Comparison of ENCODE assay signal across 15 cellular contexts in genomic region chr11:7436146-7436545, GRCh38. TPM values are rescaled to one million over a fixed set of nuclear protein-coding genes. Genes with fewer than 3 reads are reported as not detected.
A peak's percentile ranks its signal among the peaks of the same experiment; 100 is the strongest.
DNase-seq lines count a peak whose midpoint lies in the region; ATAC-seq and TF ChIP-seq lines count a peak whose summit lies in the region.
"Had no signal": no experiment of that assay in that cellular context is flagged by ENCODE, and none has a peak within 500 bp of the region (broad histone marks: within the 10 kb centered on the region; RNA-seq: fewer than 3 reads in every experiment).

No MANE protein-coding gene starts in this region.

- intact Hi-C loops in CD4-positive, alpha-beta memory T cell (cut with micrococcal nuclease), result no loop called here
- intact Hi-C loops in activated CD8-positive, alpha-beta T cell treated with anti-CD3 and anti-CD28 coated beads for 36 hours (cut with micrococcal nuclease), result no loop called here

- no peak overlapping the region for H2BK120ac ChIP-seq in mesendoderm (ENCODE audit: low read depth, low read length)

- DNase-seq in CD4-positive, alpha-beta memory T cell, result no peak
- DNase-seq in activated CD8-positive, alpha-beta T cell treated with anti-CD3 and anti-CD28 coated beads for 36 hours, result no peak
- DNase-seq in mesendoderm, result peak; percentile 26
- no peak for DNase-seq in nephron progenitor cell
- DNase-seq: colonic mucosa; foreskin melanocyte; NCI-H446 treated with DMSO at 0.1 percent for 48 hours; posterior cingulate gyrus; stimulated activated CD4-positive, alpha-beta T cell treated with anti-CD3 and anti-CD28 coated beads, Interleukin-4, amount 100 ng/mL, for 1 hour had no signal

- no peak overlapping the region for H3K9ac ChIP-seq in BLaER1
- H3K9ac ChIP-seq in mesendoderm (ENCODE audit: low read length), result no peak overlapping the region

- no peaks in the 10 kb centered on the region for H4K20me1 ChIP-seq in BLaER1

- no peaks in the 10 kb centered on the region for H3K79me2 ChIP-seq in mesendoderm (ENCODE audit: control insufficient read depth, insufficient read depth, low read length)

- H3K4me1 Mint-ChIP-seq in CD4-positive, alpha-beta memory T cell, result peaks cover 12 to 24% (median 17%) of the 10 kb centered on the region in 4 donors
- peaks cover 13% of the 10 kb centered on the region for H3K4me1 Mint-ChIP-seq in activated CD8-positive, alpha-beta T cell treated with anti-CD3 and anti-CD28 coated beads for 36 hours (ENCODE audit: low read depth)
- peaks cover 16% of the 10 kb centered on the region for H3K4me1 Mint-ChIP-seq in nephron progenitor cell

- TF ChIP-seq CTCF in activated CD8-positive, alpha-beta T cell treated with anti-CD3 and anti-CD28 coated beads for 36 hours (IDR thresholded peaks at IDR 0.05), result no peak
- no peak for TF ChIP-seq CTCF in nephron progenitor cell (IDR thresholded peaks at IDR 0.05)

- POLR2A ChIA-PET in CD4-positive, alpha-beta memory T cell (lab: Charles Lee; ENCODE audit: partially characterized antibody), result interaction anchor here (0.6 to 1.3 kb wide), 3 partner anchors 78 to 723 kb away, joined by 3 to 4 read pairs (median 3); partner anchors contain the start of gene PPFIBP2
- POLR2A ChIA-PET in activated CD8-positive, alpha-beta T cell treated with anti-CD3 and anti-CD28 coated beads for 36 hours (lab: Charles Lee), result no interaction called here

- H3K27me3 Mint-ChIP-seq in CD4-positive, alpha-beta memory T cell, result no peaks in the 10 kb centered on the region
- H3K27me3 Mint-ChIP-seq in activated CD8-positive, alpha-beta T cell treated with anti-CD3 and anti-CD28 coated beads for 36 hours, result no peaks in the 10 kb centered on the region
- H3K27me3 Mint-ChIP-seq in nephron progenitor cell (ENCODE audit: low read depth, poor library complexity), result peaks cover 8% of the 10 kb centered on the region

- CTCF ChIA-PET in CD4-positive, alpha-beta memory T cell (lab: Charles Lee; ENCODE audit: partially characterized antibody), result interaction anchor here (1.2 to 1.7 kb wide), 7 partner anchors 9 to 623 kb away, joined by 3 to 9 read pairs (median 4); partner anchors contain the start of gene PPFIBP2
- CTCF ChIA-PET in activated CD8-positive, alpha-beta T cell treated with anti-CD3 and anti-CD28 coated beads for 36 hours (lab: Charles Lee), result no interaction called here

- H4K5ac ChIP-seq in mesendoderm (ENCODE audit: low read length), result no peak overlapping the region

- no peak overlapping the region for H3K23ac ChIP-seq in mesendoderm (ENCODE audit: low read length)

- H3K4me2 ChIP-seq in BLaER1 (peak overlapping the region; percentile 24), mesendoderm (ENCODE audit: low read length) (no peak overlapping the region)

- no peaks in the 10 kb centered on the region for H3K9me3 ChIP-seq in BLaER1
- H3K9me3 ChIP-seq in CD4-positive, alpha-beta memory T cell (ENCODE audit: control insufficient read depth in 1 of 2, low read length in 2 of 2), result no peaks in the 10 kb centered on the region
- H3K9me3 ChIP-seq: colonic mucosa, thoracic aorta had no signal

- no peak overlapping the region for H4K8ac ChIP-seq in mesendoderm (ENCODE audit: low read depth, low read length)

- no peaks in the 10 kb centered on the region for H3K36me3 Mint-ChIP-seq in CD4-positive, alpha-beta memory T cell
- H3K36me3 Mint-ChIP-seq in activated CD8-positive, alpha-beta T cell treated with anti-CD3 and anti-CD28 coated beads for 36 hours (ENCODE audit: low read depth), result no peaks in the 10 kb centered on the region
- no peaks in the 10 kb centered on the region for H3K36me3 Mint-ChIP-seq in nephron progenitor cell (ENCODE audit: low read depth)

- H3K4me3 ChIP-seq in BLaER1 (no peak overlapping the region), mesendoderm (ENCODE audit: low read length) (no peak overlapping the region)
- H3K4me3 ChIP-seq in CD4-positive, alpha-beta memory T cell (ENCODE audit: low read length in 2 of 2), result no peak overlapping the region
- H3K4me3 ChIP-seq: colonic mucosa, thoracic aorta had no signal

- no peaks in the 10 kb centered on the region for H3K79me1 ChIP-seq in mesendoderm (ENCODE audit: low read length)

- H3K27ac Mint-ChIP-seq in CD4-positive, alpha-beta memory T cell, result peak overlapping the region in 6 of 7 donors; percentile 45 to 94 (median 87)
- peak overlapping the region; percentile 92 for H3K27ac Mint-ChIP-seq in activated CD8-positive, alpha-beta T cell treated with anti-CD3 and anti-CD28 coated beads for 36 hours
- H3K27ac Mint-ChIP-seq in nephron progenitor cell, result no peak overlapping the region

- no peak overlapping the region for H2AK5ac ChIP-seq in mesendoderm (ENCODE audit: low read length)

- WGBS in mesendoderm (ENCODE audit: extremely low coverage, insufficient coverage, low lambda C conversion rate), result no CpG with 5 or more reads among the region's 1 CpG

- no peak overlapping the region for H3K56ac ChIP-seq in mesendoderm (ENCODE audit: low read length)

- peaks cover 14% of the 10 kb centered on the region for H3K4me1 ChIP-seq in BLaER1
- H3K4me1 ChIP-seq in CD4-positive, alpha-beta memory T cell (ENCODE audit: insufficient read depth, low read length), result peaks cover 15% of the 10 kb centered on the region
- H3K4me1 ChIP-seq in mesendoderm (ENCODE audit: control insufficient read depth, low read depth, low read length), result peaks cover 2% of the 10 kb centered on the region
- H3K4me1 ChIP-seq: colonic mucosa had no signal

- no peak overlapping the region for H2BK5ac ChIP-seq in mesendoderm (ENCODE audit: low read length)

- no peak for ATAC-seq in activated CD8-positive, alpha-beta T cell treated with anti-CD3 and anti-CD28 coated beads for 36 hours
- ATAC-seq in GM19035 (IDR thresholded peaks at IDR 0.05; ENCODE audit: unreplicated experiment) (no peak), GM21390 (IDR thresholded peaks at IDR 0.05; ENCODE audit: unreplicated experiment) (no peak)

- peaks cover 0 to 2% (median 0%) of the 10 kb centered on the region in 8 donors for H3K9me3 Mint-ChIP-seq in CD4-positive, alpha-beta memory T cell
- H3K9me3 Mint-ChIP-seq in activated CD8-positive, alpha-beta T cell treated with anti-CD3 and anti-CD28 coated beads for 36 hours, result no peaks in the 10 kb centered on the region
- H3K9me3 Mint-ChIP-seq in nephron progenitor cell, result no peaks in the 10 kb centered on the region

- H3K36me3 ChIP-seq in BLaER1 (no peaks in the 10 kb centered on the region), mesendoderm (ENCODE audit: control insufficient read depth, insufficient read depth, low read length) (no peaks in the 10 kb centered on the region)
- no peaks in the 10 kb centered on the region for H3K36me3 ChIP-seq in CD4-positive, alpha-beta memory T cell (ENCODE audit: insufficient read depth, low read length)
- H3K36me3 ChIP-seq: colonic mucosa, thoracic aorta had no signal

- H3K27ac ChIP-seq in BLaER1 (no peak overlapping the region), mesendoderm (ENCODE audit: low read depth, low read length) (no peak overlapping the region)
- no peak overlapping the region for H3K27ac ChIP-seq in CD4-positive, alpha-beta memory T cell (ENCODE audit: low read depth, low read length)
- H3K27ac ChIP-seq: colonic mucosa, epithelial cell of prostate, thoracic aorta had no signal

- peak overlapping the region in 6 of 8 donors; percentile 70 to 83 (median 82) for H3K4me3 Mint-ChIP-seq in CD4-positive, alpha-beta memory T cell
- no peak overlapping the region for H3K4me3 Mint-ChIP-seq in activated CD8-positive, alpha-beta T cell treated with anti-CD3 and anti-CD28 coated beads for 36 hours
- no peak overlapping the region for H3K4me3 Mint-ChIP-seq in nephron progenitor cell

- H3K4ac ChIP-seq in mesendoderm (ENCODE audit: low read depth, low read length), result no peak overlapping the region

- H3K18ac ChIP-seq in mesendoderm (ENCODE audit: low read length), result no peak overlapping the region

- no peak overlapping the region for H2BK15ac ChIP-seq in mesendoderm (replicated peaks; ENCODE audit: low read depth)

- H3K27me3 ChIP-seq in BLaER1 (no peaks in the 10 kb centered on the region), mesendoderm (ENCODE audit: insufficient read depth, low read length, poor library complexity) (no peaks in the 10 kb centered on the region)
- no peaks in the 10 kb centered on the region for H3K27me3 ChIP-seq in CD4-positive, alpha-beta memory T cell (ENCODE audit: insufficient read depth, low read length)
- H3K27me3 ChIP-seq: colonic mucosa had no signal

RNA-seq across cellular contexts. Expression of gene OLFML1, which starts 49.2 kb away (rescaled TPM):
- total RNA-seq in CD4-positive, alpha-beta memory T cell, result not detected
- polyA plus RNA-seq in CD4-positive, alpha-beta memory T cell, result not detected
- not detected for total RNA-seq in activated CD8-positive, alpha-beta T cell treated with anti-CD3 and anti-CD28 coated beads for 36 hours
- polyA plus RNA-seq in mesendoderm (2013, experiment 1 of 2), result 1.3 TPM
- 1.2 TPM for polyA plus RNA-seq in mesendoderm (2013, experiment 2 of 2)
- total RNA-seq: astrocyte had no signal

Comparison
In these comparisons a context has a peak if more than half of its experiments do, and no peak if none do; other contexts are left out.
1. H3K4me3 Mint-ChIP-seq: peak in CD4-positive, alpha-beta memory T cell (6 of 8); none in activated CD8-positive, alpha-beta T cell treated with anti-CD3 and anti-CD28 coated beads for 36 hours (single experiment) and nephron progenitor cell (single experiment).